Comparison of ENCODE assay signal across 24 cellular contexts in genomic region chr5:146050061-146050460, GRCh38. TPM values are rescaled to one million over a fixed set of nuclear protein-coding genes. Genes with fewer than 3 reads are reported as not detected.
"Had no signal": no experiment of that assay in that cellular context is flagged by ENCODE, and none has a peak within 500 bp of the region (broad histone marks: within the 10 kb centered on the region; RNA-seq: fewer than 3 reads in every experiment).

No MANE protein-coding gene starts in this region.

- FAIRE-seq: TTC549 had no signal

- H3K27ac ChIP-seq: body of pancreas, cardiac muscle cell, coronary artery, gastroesophageal sphincter, spleen, stomach, tibial artery, VCaP had no signal

- H3K4me3 ChIP-seq: body of pancreas, cardiac muscle cell, coronary artery, gastroesophageal sphincter, spleen, stomach, tibial artery had no signal

- H3K4me3 Mint-ChIP-seq: activated naive CD8-positive, alpha-beta T cell; effector memory CD8-positive, alpha-beta T cell; naive thymus-derived CD4-positive, alpha-beta T cell; T-helper 1 cell treated with Interleukin-12 subunit alpha and Interleukin-12 subunit beta and Interleukin-4 antibody, amounts not matched to agents 30 μg/mL and 1 μg/mL, for 36 hours had no signal

- H3K4me1 ChIP-seq: body of pancreas, gastroesophageal sphincter, spleen, tibial artery had no signal

- DNase-seq: activated CD8-positive, alpha-beta memory T cell treated with anti-CD3 and anti-CD28 coated beads for 24 hours; activated effector memory CD4-positive, alpha-beta T cell treated with Interleukin-2 at 50 U/mL for 16 hours; activated naive CD4-positive, alpha-beta T cell treated with Interleukin-2 at 50 U/mL for 16 hours; cerebellar nuclear complex; effector memory CD8-positive, alpha-beta T cell; naive thymus-derived CD4-positive, alpha-beta T cell; spleen; T-helper 9 cell had no signal

- H3K36me3 ChIP-seq: cardiac muscle cell, gastroesophageal sphincter, spleen, tibial artery had no signal

- H3K4me1 Mint-ChIP-seq: naive thymus-derived CD4-positive, alpha-beta T cell had no signal

- ATAC-seq: activated CD4-positive, CD25-positive, alpha-beta regulatory T cell treated with anti-CD3 and anti-CD28 coated beads, Interleukin-2, amount 50 U/mL, for 24 hours; effector memory CD8-positive, alpha-beta T cell; naive thymus-derived CD4-positive, alpha-beta T cell had no signal

- H3K27ac Mint-ChIP-seq: activated naive CD8-positive, alpha-beta T cell; effector memory CD8-positive, alpha-beta T cell; naive thymus-derived CD4-positive, alpha-beta T cell; T-helper 1 cell treated with Interleukin-12 subunit alpha and Interleukin-12 subunit beta and Interleukin-4 antibody, amounts not matched to agents 30 μg/mL and 1 μg/mL, for 36 hours had no signal

- H3K27me3 ChIP-seq: body of pancreas, cardiac muscle cell, gastroesophageal sphincter, spleen, stomach, tibial artery had no signal

- H3K9me3 Mint-ChIP-seq: effector memory CD8-positive, alpha-beta T cell; T-helper 1 cell treated with Interleukin-12 subunit alpha and Interleukin-12 subunit beta and Interleukin-4 antibody, amounts not matched to agents 30 μg/mL and 1 μg/mL, for 36 hours had no signal

- H3K9me3 ChIP-seq: body of pancreas, gastroesophageal sphincter, spleen, stomach, tibial artery had no signal

- H3K36me3 Mint-ChIP-seq: activated naive CD8-positive, alpha-beta T cell; naive thymus-derived CD4-positive, alpha-beta T cell had no signal

RNA-seq across cellular contexts. Expression of gene PLAC8L1, which starts 55.3 kb away (rescaled TPM):
- total RNA-seq: body of pancreas, cardiac muscle cell, fibroblast of lung, fibroblast of villous mesenchyme, liver, osteoblast, stomach, urinary bladder had no signal
